Comparison of ENCODE assay signal across 1 cellular context in the genomic region with DNA sequence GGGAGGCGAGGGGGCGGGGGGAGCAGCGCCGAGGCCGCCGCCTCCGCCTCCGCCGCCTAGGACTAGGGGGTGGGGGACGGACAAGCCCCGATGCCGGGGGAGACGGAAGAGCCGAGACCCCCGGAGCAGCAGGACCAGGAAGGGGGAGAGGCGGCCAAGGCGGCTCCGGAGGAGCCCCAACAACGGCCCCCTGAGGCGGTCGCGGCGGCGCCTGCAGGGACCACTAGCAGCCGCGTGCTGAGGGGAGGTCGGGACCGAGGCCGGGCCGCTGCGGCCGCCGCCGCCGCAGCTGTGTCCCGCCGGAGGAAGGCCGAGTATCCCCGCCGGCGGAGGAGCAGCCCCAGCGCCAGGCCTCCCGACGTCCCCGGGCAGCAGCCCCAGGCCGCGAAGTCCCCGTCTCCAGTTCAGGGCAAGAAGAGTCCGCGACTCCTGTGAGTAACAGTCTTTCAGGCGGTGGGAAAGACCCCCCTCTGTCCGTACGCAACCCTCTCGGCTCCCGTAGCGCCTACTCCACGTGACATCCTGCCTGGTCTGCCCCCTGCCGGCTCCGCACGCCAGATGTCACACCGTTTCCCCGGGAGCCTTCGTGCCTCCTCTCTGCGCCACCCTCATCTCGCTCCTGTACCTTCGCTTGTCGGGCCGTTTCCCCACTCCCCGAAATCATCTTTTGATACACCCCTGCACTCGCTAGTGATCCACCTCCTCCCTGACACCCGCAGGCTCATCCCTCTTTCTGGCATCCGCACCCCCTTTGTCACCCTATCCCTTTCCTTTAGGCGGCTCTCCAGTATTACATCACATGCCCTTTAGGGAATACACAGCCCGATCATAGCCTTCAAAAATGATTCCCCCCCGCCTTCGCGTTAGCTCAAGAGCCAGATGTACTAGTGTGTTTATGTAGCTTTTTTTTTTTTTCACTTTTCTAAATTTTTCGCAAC.
TF ChIP-seq lines count a peak whose summit lies in the region.

No MANE protein-coding gene starts in this region.

TF ChIP-seq in neural cell, 6 proteins besides CTCF, POLR2A, EP300 and RAD21 (continued from another document):
- TF ChIP-seq TAF1 (IDR thresholded peaks at IDR 0.05; ENCODE audit: low read depth) (peak; percentile 95), EZH2 (IDR thresholded peaks at IDR 0.05; ENCODE audit: borderline replicate concordance, insufficient read depth, low read length, poor library complexity, severe bottlenecking) (no peak), POLR2AphosphoS5 (IDR thresholded peaks at IDR 0.05) (peak; percentile 99), MXI1 (conservative IDR thresholded peaks at IDR 0.05; ENCODE audit: poor library complexity, severe bottlenecking) (peak; percentile 85)
